ENCODE assay signal across 28 cellular contexts in genomic region chr11:118511576-118511975, GRCh38. TPM values are rescaled to one million over a fixed set of nuclear protein-coding genes. Genes with fewer than 3 reads are reported as not detected.
"Had no signal": no experiment of that assay in that cellular context is flagged by ENCODE, and none has a peak within 500 bp of the region (broad histone marks: within the 10 kb centered on the region; RNA-seq: fewer than 3 reads in every experiment).

No MANE protein-coding gene starts in this region.

- H3K9me3 ChIP-seq: colonic mucosa, gastrocnemius medialis, left lung, prostate gland, right atrium auricular region, sigmoid colon, testis, tibial artery had no signal

- H3K4me3 ChIP-seq: colonic mucosa, gastrocnemius medialis, left lung, prostate gland, right atrium auricular region, sigmoid colon, testis, tibial artery had no signal

- H3K4me1 ChIP-seq: colonic mucosa, gastrocnemius medialis, left lung, prostate gland, sigmoid colon, tibial artery had no signal

- H3K4me3 Mint-ChIP-seq: dendritic cell treated with granulocyte-macrophage colony-stimulating factor and Interleukin-4, amounts not matched to agents 40 ng/mL and 50 ng/mL, for 4 days; endodermal cell; naive thymus-derived CD4-positive, alpha-beta T cell; nephron progenitor cell; stimulated activated memory B cell treated with anti-CD40 and anti-IgM and Interleukin-4, amounts not matched to agents 10 μg/mL and 1 μg/mL and 100 μg/mL, for 72 hours; type B pancreatic cell had no signal

- H3K4me1 Mint-ChIP-seq: endodermal cell; nephron progenitor cell; stimulated activated memory B cell treated with anti-CD40 and anti-IgM and Interleukin-4, amounts not matched to agents 10 μg/mL and 1 μg/mL and 100 μg/mL, for 72 hours had no signal

- H3K27ac ChIP-seq: colonic mucosa, epithelial cell of prostate, gastrocnemius medialis, left lung, prostate gland, right atrium auricular region, sigmoid colon, testis, tibial artery had no signal

- H3K27ac Mint-ChIP-seq: dendritic cell treated with granulocyte-macrophage colony-stimulating factor and Interleukin-4, amounts not matched to agents 40 ng/mL and 50 ng/mL, for 4 days; stimulated activated memory B cell treated with anti-CD40 and anti-IgM and Interleukin-4, amounts not matched to agents 10 μg/mL and 1 μg/mL and 100 μg/mL, for 72 hours; type B pancreatic cell had no signal

- H3K9me3 Mint-ChIP-seq: dendritic cell treated with granulocyte-macrophage colony-stimulating factor and Interleukin-4, amounts not matched to agents 40 ng/mL and 50 ng/mL, for 4 days; endodermal cell; naive thymus-derived CD4-positive, alpha-beta T cell; nephron progenitor cell; stimulated activated memory B cell treated with anti-CD40 and anti-IgM and Interleukin-4, amounts not matched to agents 10 μg/mL and 1 μg/mL and 100 μg/mL, for 72 hours; type B pancreatic cell had no signal

- DNase-seq: colonic mucosa; effector CD8-positive, alpha-beta T cell; endodermal cell; foreskin fibroblast; gastrocnemius medialis; head of caudate nucleus; left cardiac atrium; left lung; mesendoderm; midbrain; naive thymus-derived CD4-positive, alpha-beta T cell; nephron progenitor cell; nucleus accumbens; sigmoid colon; stimulated activated CD4-positive, alpha-beta T cell treated with anti-CD3 and anti-CD28 coated beads, Interleukin-2, amount 100 ng/mL, for 24 hours; stimulated activated CD4-positive, alpha-beta T cell treated with anti-CD3 and anti-CD28 coated beads, Interleukin-4, amount 100 ng/mL, for 4 hours; stimulated activated naive CD8-positive, alpha-beta T cell treated with anti-CD3 and anti-CD28 coated beads, Interleukin-15, Interleukin-2, amounts not matched to agents 100 U/mL and 50 U/mL, for 24 hours; substantia nigra; testis; tibial artery had no signal

- H3K27me3 ChIP-seq: colonic mucosa, gastrocnemius medialis, left lung, right atrium auricular region, sigmoid colon, testis, tibial artery had no signal

- ATAC-seq: esophagus mucosa; gastrocnemius medialis; left cardiac atrium; left lung; naive thymus-derived CD4-positive, alpha-beta T cell; stimulated activated memory B cell treated with anti-CD40 and anti-IgM and Interleukin-4, amounts not matched to agents 10 μg/mL and 1 μg/mL and 100 μg/mL, for 72 hours; stimulated activated naive CD8-positive, alpha-beta T cell treated with anti-CD3 and anti-CD28 coated beads, Interleukin-15, Interleukin-2, amounts not matched to agents 100 U/mL and 50 U/mL, for 24 hours had no signal

- H3K27me3 Mint-ChIP-seq: dendritic cell treated with granulocyte-macrophage colony-stimulating factor and Interleukin-4, amounts not matched to agents 40 ng/mL and 50 ng/mL, for 4 days; naive thymus-derived CD4-positive, alpha-beta T cell; stimulated activated memory B cell treated with anti-CD40 and anti-IgM and Interleukin-4, amounts not matched to agents 10 μg/mL and 1 μg/mL and 100 μg/mL, for 72 hours; type B pancreatic cell had no signal

RNA-seq across cellular contexts. Expression of gene TTC36, which starts 15.7 kb away (rescaled TPM):
- total RNA-seq: esophagus mucosa, urinary bladder had no signal
